26 cellular contexts compared by ENCODE assay signal in genomic region chr12:94162108-94162507, GRCh38.
"Had no signal": no experiment of that assay in that cellular context is flagged by ENCODE, and none has a peak within 500 bp of the region (broad histone marks: within the 10 kb centered on the region; RNA-seq: fewer than 3 reads in every experiment).

No MANE protein-coding gene starts in this region.

- DNase-seq: hypothalamus; immature natural killer cell; kidney; left colon; left lung; lower lobe of right lung; mammary epithelial cell; mesenchymal stem cell; naive thymus-derived CD8-positive, alpha-beta T cell; occipital lobe; stimulated activated CD4-positive, alpha-beta T cell treated with anti-CD3 and anti-CD28 coated beads, Interleukin-12 subunit alpha, Interleukin-12 subunit beta, amount 100 ng/mL, for 4 hours; stimulated activated CD4-positive, alpha-beta T cell treated with anti-CD3 and anti-CD28 coated beads, Interleukin-15, amount 100 ng/mL, for 24 hours; stimulated activated CD4-positive, alpha-beta T cell treated with anti-CD3 and anti-CD28 coated beads, Interleukin-2, amount 100 ng/mL, for 24 hours; stimulated activated CD4-positive, alpha-beta T cell treated with anti-CD3 and anti-CD28 coated beads, Interleukin-4, amount 100 ng/mL, for 1 hour; stimulated activated naive CD4-positive, alpha-beta T cell treated with Interleukin-2 at 50 U/mL for 16 hours; stimulated activated naive CD8-positive, alpha-beta T cell treated with anti-CD3 and anti-CD28 coated beads, Interleukin-15, amount 100 ng/mL, for 72 hours; substantia nigra; uterus had no signal

- H3K4me3 ChIP-seq: left lung, lower lobe of right lung, right atrium auricular region, skin epidermis, tibial nerve, uterus had no signal

- H3K4me3 Mint-ChIP-seq: immature natural killer cell; naive thymus-derived CD8-positive, alpha-beta T cell; nephron; neural crest cell; stimulated activated naive CD8-positive, alpha-beta T cell treated with anti-CD3 and anti-CD28 coated beads, Interleukin-15, amount 100 ng/mL, for 72 hours; type B pancreatic cell had no signal

- ATAC-seq: left colon; left lung; lower lobe of right lung; naive thymus-derived CD8-positive, alpha-beta T cell; sciatic nerve; stimulated activated naive CD8-positive, alpha-beta T cell treated with anti-CD3 and anti-CD28 coated beads, Interleukin-15, amount 100 ng/mL, for 72 hours had no signal

- H3K36me3 Mint-ChIP-seq: type B pancreatic cell had no signal

- H3K4me1 ChIP-seq: lower lobe of right lung, parathyroid adenoma, right atrium auricular region, uterus had no signal

- H3K9me3 ChIP-seq: left lung, lower lobe of right lung, right atrium auricular region, tibial nerve, uterus had no signal

- H3K27ac Mint-ChIP-seq: immature natural killer cell; nephron; stimulated activated naive CD8-positive, alpha-beta T cell treated with anti-CD3 and anti-CD28 coated beads, Interleukin-15, amount 100 ng/mL, for 72 hours; type B pancreatic cell had no signal

- H3K27me3 ChIP-seq: left lung, right atrium auricular region, tibial nerve, uterus had no signal

- H3K27ac ChIP-seq: left lung, lower lobe of right lung, parathyroid adenoma, right atrium auricular region, skin epidermis, tibial nerve, uterus had no signal

- H3K9me3 Mint-ChIP-seq: immature natural killer cell; naive thymus-derived CD8-positive, alpha-beta T cell; nephron; neural crest cell had no signal

- H3K36me3 ChIP-seq: left lung, lower lobe of right lung, right atrium auricular region, tibial nerve, uterus had no signal
